Comparison of ENCODE assay signal across 32 cellular contexts in genomic region chr6:84077645-84078044, GRCh38.
"Had no signal": no experiment of that assay in that cellular context is flagged by ENCODE, and none has a peak within 500 bp of the region (broad histone marks: within the 10 kb centered on the region; RNA-seq: fewer than 3 reads in every experiment).

No MANE protein-coding gene starts in this region.

- H3K27ac ChIP-seq: KMS-11 had no signal

- H3K9me3 ChIP-seq: MG63 had no signal

- H3K36me3 ChIP-seq: MG63 had no signal

- DNase-seq: Karpas-422, Kasumi-1, KG1, MG63, MM.1S, MV-4-11, NCI-H1048, NCI-H1092, NCI-H1092 treated with DMSO at 0.1 percent for 48 hours, NCI-H1105, NCI-H1105 treated with DMSO at 0.1 percent for 48 hours, NCI-H1417, NCI-H1417 treated with DMSO at 0.1 percent for 48 hours, NCI-H1436, NCI-H1436 treated with DMSO at 0.1 percent for 48 hours, NCI-H146, NCI-H1694, NCI-H1694 treated with DMSO at 0.1 percent for 48 hours, NCI-H187, NCI-H187 treated with DMSO at 0.1 percent for 48 hours, NCI-H1930, NCI-H2029, NCI-H2029 treated with DMSO at 0.1 percent for 48 hours, NCI-H2081, NCI-H2081 treated with DMSO at 0.1 percent for 48 hours, NCI-H2107, NCI-H2227 treated with DMSO at 0.1 percent for 48 hours, NCI-H226, NCI-H345, NCI-H446, NCI-H446 treated with DMSO at 0.1 percent for 48 hours had no signal

- H3K4me2 ChIP-seq: KMS-11 had no signal

- H3K27me3 ChIP-seq: MG63 had no signal

- H3K4me3 ChIP-seq: MG63 had no signal

- H3K9ac ChIP-seq: KMS-11 had no signal
